Comparison of ENCODE assay signal across 9 cellular contexts in genomic region chr3:158918008-158918407, GRCh38.
DNase-seq lines count a peak whose midpoint lies in the region; ATAC-seq and TF ChIP-seq lines count a peak whose summit lies in the region.
"Had no signal": no experiment of that assay in that cellular context is flagged by ENCODE, and none has a peak within 500 bp of the region (broad histone marks: within the 10 kb centered on the region; RNA-seq: fewer than 3 reads in every experiment).

No MANE protein-coding gene starts in this region.

- H3K9me3 Mint-ChIP-seq in brain: peaks cover 0 to 2% (median 0%) of the 10 kb centered on the region in 5 experiments
- H3K9me3 Mint-ChIP-seq: CD4-positive, CD25-positive, alpha-beta regulatory T cell had no signal

- no peak overlapping the region for H3K27ac ChIP-seq in gastrocnemius medialis

- no peaks in the 10 kb centered on the region for H3K36me3 Mint-ChIP-seq in brain
- H3K36me3 Mint-ChIP-seq: CD4-positive, CD25-positive, alpha-beta regulatory T cell had no signal

- no peak for TF ChIP-seq POLR2A in gastrocnemius medialis (IDR thresholded peaks at IDR 0.05)

- no peaks in the 10 kb centered on the region for H3K36me3 ChIP-seq in gastrocnemius medialis

- H3K27ac Mint-ChIP-seq in brain: no peak overlapping the region
- H3K27ac Mint-ChIP-seq: CD4-positive, CD25-positive, alpha-beta regulatory T cell had no signal

- TF ChIP-seq CTCF in brain (conservative IDR thresholded peaks at IDR 0.05) (peak; percentile 58 to 75), gastrocnemius medialis (IDR thresholded peaks at IDR 0.05 in 4 of 5, conservative IDR thresholded peaks at IDR 0.05 in 1 of 5) (no peak)

- H3K9me3 ChIP-seq in gastrocnemius medialis: no peaks in the 10 kb centered on the region

- intact Hi-C loops in gastrocnemius medialis (cut with DNase I; ENCODE audit: low total_unique reads): no loop called here

- no peaks in the 10 kb centered on the region for H3K27me3 ChIP-seq in gastrocnemius medialis

- no peak overlapping the region for H3K4me3 Mint-ChIP-seq in brain
- H3K4me3 Mint-ChIP-seq: CD4-positive, CD25-positive, alpha-beta regulatory T cell had no signal

- in situ Hi-C loops in gastrocnemius medialis (cut with MboI; ENCODE audit: low sequenced_read_pairs in 4 of 4): no loop called here

- ATAC-seq in GM19372 (IDR thresholded peaks at IDR 0.05; ENCODE audit: low read depth, unreplicated experiment): peak; percentile 86
- peak; percentile 90 for ATAC-seq in HG03175 (IDR thresholded peaks at IDR 0.05; ENCODE audit: unreplicated experiment)
- ATAC-seq in gastrocnemius medialis: no peak

- DNase-seq in NCI-H187 (lab: John Stamatoyannopoulos, UW): peak; percentile 27 to 43
- DNase-seq in NCI-H187 treated with DMSO at 0.1 percent for 48 hours (lab: John Stamatoyannopoulos, UW): no peak
- peak; percentile 36 for DNase-seq in NCI-H524 treated with DMSO at 0.1 percent for 48 hours (lab: John Stamatoyannopoulos, UW)
- peak; percentile 83 for DNase-seq in left kidney (ENCODE audit: low read depth, low spot score)
- no peak for DNase-seq in gastrocnemius medialis

- no peaks in the 10 kb centered on the region for H3K4me1 ChIP-seq in gastrocnemius medialis

- H3K4me3 ChIP-seq in gastrocnemius medialis: no peak overlapping the region

- H3K27me3 Mint-ChIP-seq in brain: peaks cover 4% of the 10 kb centered on the region

- H3K4me1 Mint-ChIP-seq in brain: no peaks in the 10 kb centered on the region
- H3K4me1 Mint-ChIP-seq: CD4-positive, CD25-positive, alpha-beta regulatory T cell had no signal

Comparison
In these comparisons a context has a peak if more than half of its experiments do, and no peak if none do; other contexts are left out.
1. DNase-seq: peak in NCI-H187 (2 of 2), NCI-H524 treated with DMSO at 0.1 percent for 48 hours (single experiment) and left kidney (single experiment); none in NCI-H187 treated with DMSO at 0.1 percent for 48 hours (single experiment) and gastrocnemius medialis (0 of 2).
2. ATAC-seq: peak in GM19372 (single experiment) and HG03175 (single experiment); none in gastrocnemius medialis (0 of 2).
3. CTCF ChIP-seq: peak in brain (2 of 2); none in gastrocnemius medialis (0 of 5).